In the genomic region with DNA sequence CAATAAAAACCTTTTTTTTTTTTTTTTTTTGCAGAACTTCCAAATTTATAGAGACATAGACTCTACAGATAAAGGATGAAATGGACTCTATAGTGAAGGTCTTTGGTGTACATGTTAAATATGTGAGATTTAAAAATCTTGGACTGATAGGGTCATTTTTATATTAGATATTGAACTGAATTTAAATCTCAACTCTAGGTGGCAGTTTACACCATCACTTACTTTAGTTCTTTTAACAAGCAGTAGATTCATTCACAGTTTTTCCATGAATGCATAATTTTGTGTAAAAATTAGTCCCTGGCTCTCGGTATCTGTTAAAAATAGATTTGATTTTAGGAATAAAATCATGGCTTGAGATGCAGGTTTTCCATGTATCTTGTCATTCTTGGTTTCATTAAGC, we compare ENCODE assay signal across 1 cellular context.
TF ChIP-seq lines count a peak whose summit lies in the region.

No MANE protein-coding gene starts in this region.

TF ChIP-seq in SK-N-SH treated with all-trans-retinoic acid at 6 μM for 48 hours, 23 proteins besides CTCF, POLR2A, EP300 and RAD21 (continued from another document):
- TF ChIP-seq CSRNP3 (CRISPR knock-in tag; IDR thresholded peaks at IDR 0.05), result no peak
- no peak for TF ChIP-seq ZNF70 (CRISPR knock-in tag; IDR thresholded peaks at IDR 0.05)
- no peak for TF ChIP-seq RARB (CRISPR knock-in tag; IDR thresholded peaks at IDR 0.05)
- no peak for TF ChIP-seq ARNTL (CRISPR knock-in tag; IDR thresholded peaks at IDR 0.05; ENCODE audit: borderline replicate concordance, low read depth)
- no peak for TF ChIP-seq BACH2 (CRISPR knock-in tag; IDR thresholded peaks at IDR 0.05; ENCODE audit: borderline replicate concordance)
- no peak for TF ChIP-seq ZNF8 (CRISPR knock-in tag; IDR thresholded peaks at IDR 0.05)
- no peak for TF ChIP-seq PPARA (CRISPR knock-in tag; IDR thresholded peaks at IDR 0.05; ENCODE audit: borderline replicate concordance)
- TF ChIP-seq SNAI2 (CRISPR knock-in tag; IDR thresholded peaks at IDR 0.05), result no peak
